In genomic region chr13:41007359-41008118, GRCh38 we compare ENCODE assay signal across 1 cellular context.
TF ChIP-seq lines count a peak whose summit lies in the region.

No MANE protein-coding gene starts in this region.

TF ChIP-seq in HepG2, 621 proteins besides CTCF, POLR2A, EP300 and RAD21 (continued from another document):
- TF ChIP-seq FOSL2 (CRISPR knock-in tag; IDR thresholded peaks at IDR 0.05) = peak; percentile 84
- no peak for TF ChIP-seq ARHGAP35 (CRISPR knock-in tag; IDR thresholded peaks at IDR 0.05; ENCODE audit: borderline replicate concordance)
- TF ChIP-seq CEBPG (CRISPR knock-in tag; IDR thresholded peaks at IDR 0.05) = peak; percentile 88
- no peak for TF ChIP-seq ZFYVE20 (CRISPR knock-in tag; IDR thresholded peaks at IDR 0.05; ENCODE audit: borderline replicate concordance, low read depth)
- TF ChIP-seq TAF1 (CRISPR knock-in tag; IDR thresholded peaks at IDR 0.05) = no peak
- TF ChIP-seq FOXK1 (CRISPR knock-in tag; IDR thresholded peaks at IDR 0.05; ENCODE audit: borderline replicate concordance, low read depth) = peak; percentile 65; the same call in 1 of the 2 replicates
- TF ChIP-seq SNAI1 (CRISPR knock-in tag; IDR thresholded peaks at IDR 0.05; ENCODE audit: borderline replicate concordance) = no peak
- no peak for TF ChIP-seq PPARG (CRISPR knock-in tag; conservative IDR thresholded peaks at IDR 0.05)
- peak; percentile 86 for TF ChIP-seq SALL1 (CRISPR knock-in tag; IDR thresholded peaks at IDR 0.05)
- no peak for TF ChIP-seq ZNF253 (CRISPR knock-in tag; IDR thresholded peaks at IDR 0.05; ENCODE audit: borderline replicate concordance)
- no peak for TF ChIP-seq BCLAF1 (IDR thresholded peaks at IDR 0.05)
- TF ChIP-seq SNRNP70 (IDR thresholded peaks at IDR 0.05; ENCODE audit: low read depth, low read length) = no peak
- no peak for TF ChIP-seq YEATS2 (CRISPR knock-in tag; IDR thresholded peaks at IDR 0.05; ENCODE audit: borderline replicate concordance)
- TF ChIP-seq CEBPB (IDR thresholded peaks at IDR 0.05; ENCODE audit: borderline replicate concordance, low read depth, low read length) = peak; percentile 63; the same call in 1 of the 2 replicates
- TF ChIP-seq AKAP8 (CRISPR knock-in tag; IDR thresholded peaks at IDR 0.05) = no peak
- no peak for TF ChIP-seq HNRNPH1 (optimal IDR thresholded peaks at IDR 0.05; ENCODE audit: low read depth, low read length)
- no peak for TF ChIP-seq ZNF883 (CRISPR knock-in tag; IDR thresholded peaks at IDR 0.05; ENCODE audit: not compliant biosample characterization)
- TF ChIP-seq MTF2 (CRISPR knock-in tag; IDR thresholded peaks at IDR 0.05; ENCODE audit: borderline replicate concordance) = no peak
- TF ChIP-seq NFYB (CRISPR knock-in tag; IDR thresholded peaks at IDR 0.05) = no peak
- TF ChIP-seq CAMTA2 (CRISPR knock-in tag; IDR thresholded peaks at IDR 0.05; ENCODE audit: borderline replicate concordance) = no peak
- no peak for TF ChIP-seq ZNF337 (CRISPR knock-in tag; IDR thresholded peaks at IDR 0.05; ENCODE audit: borderline replicate concordance, low read depth)
- no peak for TF ChIP-seq TMF1 (CRISPR knock-in tag; IDR thresholded peaks at IDR 0.05; ENCODE audit: low read depth)
- TF ChIP-seq ZNF12 (CRISPR knock-in tag; IDR thresholded peaks at IDR 0.05) = no peak
- TF ChIP-seq EED (CRISPR knock-in tag; IDR thresholded peaks at IDR 0.05) = no peak
- no peak for TF ChIP-seq MYPOP (CRISPR knock-in tag; IDR thresholded peaks at IDR 0.05)
- no peak for TF ChIP-seq ISX (CRISPR knock-in tag; conservative IDR thresholded peaks at IDR 0.05)
- no peak for TF ChIP-seq HNRNPUL1 (IDR thresholded peaks at IDR 0.05; ENCODE audit: low read depth, low read length)
